ENCODE assay signal across 8 cellular contexts in genomic region chr10:72259491-72260214, GRCh38. TPM values are rescaled to one million over a fixed set of nuclear protein-coding genes. Genes with fewer than 3 reads are reported as not detected.
DNase-seq lines count a peak whose midpoint lies in the region; ATAC-seq and TF ChIP-seq lines count a peak whose summit lies in the region.

No MANE protein-coding gene starts in this region.

- H3K4me3 ChIP-seq in GM06990 (replicated peaks; ENCODE audit: low read depth, low read length) (peak overlapping the region; percentile 15), PC-9 (no peak overlapping the region), endodermal cell (ENCODE audit: low read length) (no peak overlapping the region), osteoblast (ENCODE audit: insufficient read depth, low read length) (no peak overlapping the region)

- POLR2A ChIA-PET in PC-9 (lab: Charles Lee; ENCODE audit: unreplicated experiment): interaction anchor here (0.5 to 0.7 kb wide), 6 partner anchors 12 to 859 kb away, joined by 3 to 12 read pairs (median 6); no protein-coding TSS in a partner anchor

- H3K9ac ChIP-seq in endodermal cell (ENCODE audit: extremely low read depth, low read length, poor library complexity, severe bottlenecking): no peak overlapping the region

- CTCF ChIA-PET in PC-9 (lab: Charles Lee): interaction anchor here (0.5 to 0.6 kb wide), 3 partner anchors 11 to 70 kb away, joined by 6 to 9 read pairs (median 7); no protein-coding TSS in a partner anchor

- H3K27ac ChIP-seq in PC-9 (peak overlapping the region; percentile 97), endodermal cell (ENCODE audit: low read depth, low read length) (peak overlapping the region; percentile 88), osteoblast (ENCODE audit: low read depth, low read length) (peak overlapping the region; percentile 71)

- DNase-seq in GM06990 (ENCODE audit: extremely low read depth, insufficient read length): no peak
- no peak for DNase-seq in PC-9
- DNase-seq in endodermal cell: no peak
- no peak for DNase-seq in osteoblast (ENCODE audit: insufficient read length, low spot score, missing footprints)
- no peak for DNase-seq in HuH-7.5 (ENCODE audit: low spot score)

- no peak overlapping the region for H2AFZ ChIP-seq in PC-9
- peak overlapping the region; percentile 9 for H2AFZ ChIP-seq in osteoblast (ENCODE audit: low read length)

- H3K27me3 Mint-ChIP-seq in endodermal cell (ENCODE audit: insufficient read depth): no peaks in the 10 kb centered on the region

- H3K9me2 ChIP-seq in PC-9 (ENCODE audit: insufficient read depth): no peaks in the 10 kb centered on the region

- H4K20me1 ChIP-seq in PC-9 (ENCODE audit: insufficient read depth) (no peaks in the 10 kb centered on the region), osteoblast (ENCODE audit: insufficient read depth, low read length) (no peaks in the 10 kb centered on the region)

- H3K36me3 Mint-ChIP-seq in endodermal cell (ENCODE audit: low read depth): no peaks in the 10 kb centered on the region

- intact Hi-C loops in PC-9 (cut with micrococcal nuclease; ENCODE audit: unreplicated experiment): loop anchor here (1.0 to 2.0 kb wide), 2 partner anchors 11 to 179 kb away; no protein-coding TSS in a partner anchor

- peak overlapping the region; percentile 97 for H3K27ac Mint-ChIP-seq in endodermal cell

- H3K4me2 ChIP-seq in PC-9 (peak overlapping the region; percentile 94), osteoblast (ENCODE audit: insufficient read depth, low read length) (peak overlapping the region; percentile 38)

- BruUV-seq in PC-9 (replicated peaks; lab: Mats Ljungman, UMichigan): TSS peak; percentile 66

- no peak overlapping the region for H3K4me3 Mint-ChIP-seq in endodermal cell

- H3K36me3 ChIP-seq in GM06990 (ENCODE audit: control insufficient read depth, insufficient read depth, low read length): no peaks in the 10 kb centered on the region
- no peaks in the 10 kb centered on the region for H3K36me3 ChIP-seq in PC-9 (ENCODE audit: low read depth)
- H3K36me3 ChIP-seq in endodermal cell (ENCODE audit: control insufficient read depth, insufficient read depth, low read length): no peaks in the 10 kb centered on the region
- H3K36me3 ChIP-seq in osteoblast (ENCODE audit: insufficient read depth, low read length): no peaks in the 10 kb centered on the region

- H3K4me1 ChIP-seq in PC-9 (replicated peaks; ENCODE audit: insufficient read depth): peaks cover 69% of the 10 kb centered on the region
- peaks cover 11% of the 10 kb centered on the region for H3K4me1 ChIP-seq in endodermal cell (ENCODE audit: control insufficient read depth, insufficient read depth, low read length)
- peaks cover 29% of the 10 kb centered on the region for H3K4me1 ChIP-seq in osteoblast (ENCODE audit: insufficient read depth, low read length)

- TF ChIP-seq CTCF in GM06990 (IDR thresholded peaks at IDR 0.05; ENCODE audit: insufficient read depth, low read length, poor library complexity, severe bottlenecking) (no peak), PC-9 (conservative IDR thresholded peaks at IDR 0.05) (no peak; the same call in 1 of the 2 replicates), endodermal cell (conservative IDR thresholded peaks at IDR 0.05) (no peak), osteoblast (IDR thresholded peaks at IDR 0.05; ENCODE audit: extremely low read depth, low read depth, low read length) (no peak)

- H3F3A ChIP-seq in PC-9 (ENCODE audit: insufficient read depth, low read depth): peaks cover 59% of the 10 kb centered on the region

- no peaks in the 10 kb centered on the region for H3K27me3 ChIP-seq in GM06990 (replicated peaks; ENCODE audit: control insufficient read depth, insufficient read depth, low read length)
- no peaks in the 10 kb centered on the region for H3K27me3 ChIP-seq in PC-9 (ENCODE audit: insufficient read depth, low read depth)
- H3K27me3 ChIP-seq in endodermal cell (ENCODE audit: control insufficient read depth, insufficient read depth, low read length, poor library complexity, severe bottlenecking): no peaks in the 10 kb centered on the region
- H3K27me3 ChIP-seq in osteoblast (ENCODE audit: insufficient read depth, low read length): no peaks in the 10 kb centered on the region

- H3K79me2 ChIP-seq in PC-9 (ENCODE audit: low read depth) (no peaks in the 10 kb centered on the region), osteoblast (ENCODE audit: insufficient read depth, low read length) (no peaks in the 10 kb centered on the region)

- no peaks in the 10 kb centered on the region for H3K9me3 Mint-ChIP-seq in endodermal cell

- no peak for ATAC-seq in GM19395 (IDR thresholded peaks at IDR 0.05; ENCODE audit: unreplicated experiment)
- ATAC-seq in GM21717 (IDR thresholded peaks at IDR 0.05; ENCODE audit: unreplicated experiment): no peak
- no peak for ATAC-seq in HG03280 (IDR thresholded peaks at IDR 0.05; ENCODE audit: unreplicated experiment)

- H3K9me3 ChIP-seq in PC-9 (ENCODE audit: insufficient read depth, low read depth): no peaks in the 10 kb centered on the region
- no peaks in the 10 kb centered on the region for H3K9me3 ChIP-seq in endodermal cell (ENCODE audit: control insufficient read depth, low read length)
- no peaks in the 10 kb centered on the region for H3K9me3 ChIP-seq in osteoblast (ENCODE audit: low read depth, low read length)

- H3K4me1 Mint-ChIP-seq in endodermal cell: peaks cover 49% of the 10 kb centered on the region

- 65 to 84% methylated on average over 2 to 4 of the region's 4 CpGs for WGBS in endodermal cell (ENCODE audit: insufficient coverage in 1 of 2, insufficient read length in 1 of 2), 2 experiments

RNA-seq across cellular contexts. Expression of gene DDIT4, which starts 14.1 kb away (rescaled TPM):
- total RNA-seq in PC-9 (2021) (178 and 212 TPM in 2 replicates), endodermal cell (10 to 100 TPM; 20.5 to 30.2 TPM), osteoblast (366 and 522 TPM in 2 replicates)
- polyA plus RNA-seq in endodermal cell (2013, experiment 1 of 2): 178 TPM
- 119 TPM for polyA plus RNA-seq in endodermal cell (2013, experiment 2 of 2)

RNA-seq across cellular contexts. Expression of gene ASCC1, which starts 43.6 kb away (rescaled TPM):
- total RNA-seq in PC-9 (2021) (108 and 129 TPM in 2 replicates), endodermal cell (10 to 100 TPM; 29.2 to 34.0 TPM), osteoblast (40.2 and 50.1 TPM in 2 replicates)
- polyA plus RNA-seq in endodermal cell (2013, experiment 1 of 2): 38.9 TPM
- 35.4 TPM for polyA plus RNA-seq in endodermal cell (2013, experiment 2 of 2)

RNA-seq across cellular contexts. Expression of gene ANAPC16, which starts 43.8 kb away (rescaled TPM):
- total RNA-seq in PC-9 (2021) (142 and 171 TPM in 2 replicates), endodermal cell (10 to 100 TPM; 57.4 to 68.4 TPM), osteoblast (50.7 and 58.0 TPM in 2 replicates)
- polyA plus RNA-seq in endodermal cell (2013, experiment 1 of 2): 65.8 TPM
- 69.7 TPM for polyA plus RNA-seq in endodermal cell (2013, experiment 2 of 2)
